Comparison of ENCODE assay signal across 13 cellular contexts in the genomic region with DNA sequence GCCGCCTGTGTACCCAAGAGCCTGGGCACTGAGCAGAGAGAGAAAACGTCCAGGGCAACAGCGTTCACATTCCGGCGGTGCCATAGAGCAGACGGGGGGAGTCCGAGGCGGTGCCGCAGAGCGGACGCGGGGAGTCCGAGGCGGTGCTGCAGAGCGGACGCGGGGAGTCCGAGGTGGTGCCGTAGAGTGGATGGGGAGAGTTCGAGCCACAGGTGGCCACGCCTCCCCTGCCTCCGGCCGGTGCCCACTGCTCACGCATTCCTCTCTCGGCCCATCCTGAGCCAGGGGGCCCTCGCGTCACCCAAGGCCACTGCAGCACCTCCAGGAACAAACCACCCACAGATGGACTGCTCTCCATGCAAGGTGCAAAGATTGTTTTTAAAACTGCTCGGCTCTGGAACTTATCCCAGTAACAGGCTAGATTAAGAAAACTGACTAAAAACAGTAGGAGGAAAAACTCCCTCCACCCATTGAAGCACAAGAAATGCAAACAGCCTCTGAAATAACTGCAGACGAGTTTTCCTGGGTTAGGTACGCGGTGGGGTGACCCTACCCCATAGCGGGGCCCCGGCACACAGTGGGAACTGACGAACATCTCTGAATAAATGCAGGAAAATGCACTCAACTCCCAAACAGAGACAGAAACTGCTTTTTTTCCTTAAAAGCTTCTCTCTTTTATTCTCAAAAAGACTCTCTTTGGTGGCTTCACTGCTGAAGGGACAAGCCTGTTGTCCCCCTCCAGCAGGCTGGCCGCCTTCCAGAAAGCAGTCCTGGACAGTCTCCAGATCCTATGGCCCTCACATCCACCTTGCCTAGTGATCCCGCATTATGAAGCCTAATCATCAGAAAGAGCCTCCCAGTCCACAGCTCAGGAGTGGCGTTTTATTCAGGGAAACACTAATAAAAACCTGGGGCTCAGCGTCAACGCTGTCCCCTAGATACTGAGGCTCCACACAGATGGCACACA. TPM values are rescaled to one million over a fixed set of nuclear protein-coding genes. Genes with fewer than 3 reads are reported as not detected.
DNase-seq lines count a peak whose midpoint lies in the region; ATAC-seq and TF ChIP-seq lines count a peak whose summit lies in the region.
"Had no signal": no experiment of that assay in that cellular context is flagged by ENCODE, and none has a peak within 500 bp of the region (broad histone marks: within the 10 kb centered on the region; RNA-seq: fewer than 3 reads in every experiment).

No MANE protein-coding gene starts in this region.

- H3K4me1 ChIP-seq in right cardiac atrium (ENCODE audit: control insufficient read depth, insufficient read depth, low read length), result peaks cover 6% of the 10 kb centered on the region

- no peak for TF ChIP-seq CTCF in progenitor cell of endocrine pancreas (IDR thresholded peaks at IDR 0.05; ENCODE audit: unreplicated experiment)
- TF ChIP-seq CTCF in endothelial cell (IDR thresholded peaks at IDR 0.05; ENCODE audit: unreplicated experiment), result no peak

- peak overlapping the region; percentile 62 for H3K27ac Mint-ChIP-seq in progenitor cell of endocrine pancreas
- no peak overlapping the region for H3K27ac Mint-ChIP-seq in endothelial cell (ENCODE audit: unreplicated experiment)
- H3K27ac Mint-ChIP-seq: activated CD4-positive, alpha-beta T cell treated with anti-CD3 and anti-CD28 coated beads for 36 hours; activated T-helper 17 cell treated with anti-CD3 and anti-CD28 coated beads, Interleukin-2, amount 50 U/mL, for 72 hours had no signal

- intact Hi-C loops in Right ventricle myocardium inferior (cut with DNase I) (loop anchor here (2.0 kb wide), 1 partner anchor 55 kb away; a partner anchor contains a TSS), cardiac septum (cut with DNase I) (no loop called here), right cardiac atrium (cut with DNase I) (no loop called here)

- H3K27ac ChIP-seq in right cardiac atrium (ENCODE audit: low read length), result no peak overlapping the region
- H3K27ac ChIP-seq: epithelial cell of prostate had no signal

- H3K36me3 Mint-ChIP-seq in progenitor cell of endocrine pancreas (ENCODE audit: insufficient read depth) (peaks cover 13% of the 10 kb centered on the region), endothelial cell (ENCODE audit: low read depth, unreplicated experiment) (peaks cover 2% of the 10 kb centered on the region)

- DNase-seq in Right ventricle myocardium inferior (ENCODE audit: missing footprints), result peak; percentile 56
- DNase-seq in cardiac septum (ENCODE audit: low spot score), result no peak
- DNase-seq in right cardiac atrium, result peak in 1 of 3 donors; percentile 61
- DNase-seq in progenitor cell of endocrine pancreas (ENCODE audit: low spot score, unreplicated experiment), result no peak
- no peak for DNase-seq in HuH-7 (ENCODE audit: low spot score)
- DNase-seq in endothelial cell (ENCODE audit: low spot score), result no peak
- no peak for DNase-seq in stimulated activated CD4-positive, alpha-beta T cell treated with anti-CD3 and anti-CD28 coated beads, Interleukin-12 subunit alpha, Interleukin-12 subunit beta, amount 100 ng/mL, for 4 hours
- no peak for DNase-seq in stimulated activated CD4-positive, alpha-beta T cell treated with anti-CD3 and anti-CD28 coated beads, Interleukin-2, amount 100 ng/mL, for 24 hours
- DNase-seq: activated CD4-positive, alpha-beta T cell treated with anti-CD3 and anti-CD28 coated beads for 36 hours; Kasumi-1; NCI-H2107 had no signal

- ATAC-seq in Right ventricle myocardium inferior (peak; percentile 29), right cardiac atrium (peak; percentile 27 to 36)
- ATAC-seq: activated CD4-positive, alpha-beta T cell treated with anti-CD3 and anti-CD28 coated beads for 36 hours; activated T-helper 17 cell treated with anti-CD3 and anti-CD28 coated beads, Interleukin-2, amount 50 U/mL, for 72 hours had no signal

- H3K27me3 ChIP-seq in right cardiac atrium (ENCODE audit: control insufficient read depth, insufficient read depth), result no peaks in the 10 kb centered on the region

- H3K27me3 Mint-ChIP-seq in progenitor cell of endocrine pancreas, result no peaks in the 10 kb centered on the region
- no peaks in the 10 kb centered on the region for H3K27me3 Mint-ChIP-seq in endothelial cell (ENCODE audit: unreplicated experiment)

- H3K4me3 ChIP-seq in right cardiac atrium (ENCODE audit: low read length), result no peak overlapping the region

- H3K9me3 Mint-ChIP-seq in progenitor cell of endocrine pancreas (ENCODE audit: low read depth) (peaks cover 4% of the 10 kb centered on the region), endothelial cell (ENCODE audit: unreplicated experiment) (no peaks in the 10 kb centered on the region)
- H3K9me3 Mint-ChIP-seq: activated T-helper 17 cell treated with anti-CD3 and anti-CD28 coated beads, Interleukin-2, amount 50 U/mL, for 72 hours had no signal

- H3K4me3 Mint-ChIP-seq in progenitor cell of endocrine pancreas (ENCODE audit: low read depth) (no peak overlapping the region), endothelial cell (ENCODE audit: unreplicated experiment) (no peak overlapping the region)
- H3K4me3 Mint-ChIP-seq: activated CD4-positive, alpha-beta T cell treated with anti-CD3 and anti-CD28 coated beads for 36 hours; activated T-helper 17 cell treated with anti-CD3 and anti-CD28 coated beads, Interleukin-2, amount 50 U/mL, for 72 hours had no signal

- H3K4me1 Mint-ChIP-seq in progenitor cell of endocrine pancreas (ENCODE audit: low read depth) (peaks cover 14% of the 10 kb centered on the region), endothelial cell (ENCODE audit: unreplicated experiment) (peaks cover 13% of the 10 kb centered on the region)
- H3K4me1 Mint-ChIP-seq: activated CD4-positive, alpha-beta T cell treated with anti-CD3 and anti-CD28 coated beads for 36 hours; activated T-helper 17 cell treated with anti-CD3 and anti-CD28 coated beads, Interleukin-2, amount 50 U/mL, for 72 hours had no signal

- WGBS in right cardiac atrium, result 76% methylated on average over 39 of the region's 39 CpGs

- H3K9me3 ChIP-seq in right cardiac atrium (ENCODE audit: control insufficient read depth, low read length), result no peaks in the 10 kb centered on the region

RNA-seq across cellular contexts. Expression of a gene that starts 55.9 kb away (rescaled TPM):
- total RNA-seq in Right ventricle myocardium inferior, result 28.3 TPM
- total RNA-seq in cardiac septum, result 28.8 TPM
- total RNA-seq in right cardiac atrium, result 10 to 100 TPM; 23.7 to 31.5 (median 26.9) TPM
- 7.9 TPM for polyA plus RNA-seq in right cardiac atrium
- 26.3 and 27.2 TPM in 2 replicates for total RNA-seq in progenitor cell of endocrine pancreas
- total RNA-seq in endothelial cell (ENCODE audit: unreplicated experiment), result 13.1 TPM
